Comparison of ENCODE assay signal across 15 cellular contexts in the genomic region with DNA sequence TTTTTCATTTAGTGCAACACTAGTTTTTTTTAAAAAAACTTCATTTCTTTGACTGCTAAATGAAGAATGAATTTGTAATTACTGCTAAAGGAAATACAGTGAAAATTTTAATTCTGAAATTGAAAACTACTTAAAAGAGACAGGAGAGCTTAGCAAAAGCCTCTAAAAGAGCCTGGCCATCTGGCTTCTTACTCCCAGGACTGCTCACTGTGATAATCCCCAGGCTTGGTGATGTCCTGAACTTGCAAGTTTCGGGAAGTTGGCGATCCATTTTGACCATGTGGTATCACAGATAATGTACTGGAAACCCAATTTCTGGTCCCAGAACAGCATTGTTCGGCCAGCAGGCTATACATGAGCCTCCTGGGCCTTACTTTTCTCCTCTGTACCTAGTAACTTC.
A peak's percentile ranks its signal among the peaks of the same experiment; 100 is the strongest.
DNase-seq lines count a peak whose midpoint lies in the region; ATAC-seq lines count a peak whose summit lies in the region.
"Had no signal": no experiment of that assay in that cellular context is flagged by ENCODE, and none has a peak within 500 bp of the region (broad histone marks: within the 10 kb centered on the region; RNA-seq: fewer than 3 reads in every experiment).

No MANE protein-coding gene starts in this region.

- no peak overlapping the region for H3K27ac Mint-ChIP-seq in activated T-cell treated with anti-CD3 and anti-CD28 coated beads, Interleukin-2, amount 50 U/mL, for 72 hours
- H3K27ac Mint-ChIP-seq: B cell; CD4-positive, CD25-positive, alpha-beta regulatory T cell; CD8-positive, alpha-beta T cell; GM23338 had no signal

- peaks cover 10% of the 10 kb centered on the region for H3K27me3 Mint-ChIP-seq in activated T-cell treated with anti-CD3 and anti-CD28 coated beads, Interleukin-2, amount 50 U/mL, for 72 hours (ENCODE audit: low read depth)

- no peak overlapping the region for H3K4me3 Mint-ChIP-seq in activated T-cell treated with anti-CD3 and anti-CD28 coated beads, Interleukin-2, amount 50 U/mL, for 72 hours
- H3K4me3 Mint-ChIP-seq: B cell; CD4-positive, CD25-positive, alpha-beta regulatory T cell; CD8-positive, alpha-beta T cell; GM23338; H9 had no signal

- no peaks in the 10 kb centered on the region for H3K36me3 Mint-ChIP-seq in activated T-cell treated with anti-CD3 and anti-CD28 coated beads, Interleukin-2, amount 50 U/mL, for 72 hours (ENCODE audit: insufficient read depth in 2 of 2)
- H3K36me3 Mint-ChIP-seq: CD4-positive, CD25-positive, alpha-beta regulatory T cell; CD8-positive, alpha-beta T cell had no signal

- H3K9me3 Mint-ChIP-seq in activated T-cell treated with anti-CD3 and anti-CD28 coated beads, Interleukin-2, amount 50 U/mL, for 72 hours: no peaks in the 10 kb centered on the region
- H3K9me3 Mint-ChIP-seq: CD8-positive, alpha-beta T cell; GM23338; H9 had no signal

- no peaks in the 10 kb centered on the region for H3K4me1 Mint-ChIP-seq in activated T-cell treated with anti-CD3 and anti-CD28 coated beads, Interleukin-2, amount 50 U/mL, for 72 hours (ENCODE audit: low read depth)
- H3K4me1 Mint-ChIP-seq: B cell; CD4-positive, CD25-positive, alpha-beta regulatory T cell had no signal

- DNase-seq in D341Med (ENCODE audit: low spot score) (peak; percentile 75), NCI-H524 (lab: John Stamatoyannopoulos, UW) (peak; percentile 91 to 98), NCI-H82 treated with DMSO at 0.1 percent for 48 hours (lab: John Stamatoyannopoulos, UW; ENCODE audit: unreplicated experiment) (peak; percentile 87)
- DNase-seq in activated T-cell treated with anti-CD3 and anti-CD28 coated beads, Interleukin-2, amount 50 U/mL, for 72 hours: no peak
- DNase-seq: Caco-2; CD4-positive, CD25-positive, alpha-beta regulatory T cell; CD8-positive, alpha-beta T cell; DMS53; DMS79 treated with DMSO at 0.1 percent for 48 hours; H9 had no signal

- ATAC-seq in GM21515 (IDR thresholded peaks at IDR 0.05; ENCODE audit: unreplicated experiment): no peak
- no peak for ATAC-seq in activated T-cell treated with anti-CD3 and anti-CD28 coated beads, Interleukin-2, amount 50 U/mL, for 72 hours (replicated peaks in 1 of 2)
- ATAC-seq in GM21528 (IDR thresholded peaks at IDR 0.05; ENCODE audit: low FRiP score, unreplicated experiment): no peak
- ATAC-seq: CD8-positive, alpha-beta T cell; GM23338; HCT116 had no signal

Comparison
In these comparisons a context has a peak if more than half of its experiments do, and no peak if none do; other contexts are left out.
1. DNase-seq: peak in D341Med (single experiment), NCI-H524 (2 of 2) and NCI-H82 treated with DMSO at 0.1 percent for 48 hours (single experiment); none in activated T-cell treated with anti-CD3 and anti-CD28 coated beads, Interleukin-2, amount 50 U/mL, for 72 hours (0 of 2).